ENCODE assay signal across 23 cellular contexts in genomic region chr6:157525292-157525889, GRCh38.
"Had no signal": no experiment of that assay in that cellular context is flagged by ENCODE, and none has a peak within 500 bp of the region (broad histone marks: within the 10 kb centered on the region; RNA-seq: fewer than 3 reads in every experiment).

No MANE protein-coding gene starts in this region.

- H3K4me1 ChIP-seq: SJCRH30 had no signal

- H3K36me3 ChIP-seq: brain microvascular endothelial cell, cardiac muscle cell, MG63, SJCRH30 had no signal

- H3K9me3 ChIP-seq: MG63, SJCRH30, SK-N-SH had no signal

- H3K4me2 ChIP-seq: SK-N-SH had no signal

- H3K27ac ChIP-seq: brain microvascular endothelial cell, cardiac muscle cell, SJCRH30 had no signal

- H3K27me3 ChIP-seq: brain microvascular endothelial cell, cardiac muscle cell, MG63, SJCRH30 had no signal

- H3K9ac ChIP-seq: SK-N-SH had no signal

- H3K4me3 ChIP-seq: cardiac muscle cell, MG63, SJCRH30 had no signal

- DNase-seq: activated CD4-positive, alpha-beta memory T cell treated with anti-CD3 and anti-CD28 coated beads, Interleukin-2, amount 10 ng/mL, durations not matched to agents 7 days and 5 days; activated CD4-positive, alpha-beta T cell treated with anti-CD3 and anti-CD28 coated beads, Interleukin-2, amount 10 ng/mL, durations not matched to agents 7 days and 5 days; activated CD4-positive, CD25-positive, alpha-beta regulatory T cell treated with anti-CD3 and anti-CD28 coated beads, Interleukin-2, amount 50 U/mL, for 72 hours; activated CD8-positive, alpha-beta memory T cell treated with anti-CD3 and anti-CD28 coated beads, Interleukin-2, amount 10 ng/mL, durations not matched to agents 7 days and 5 days; activated effector memory CD4-positive, alpha-beta T cell treated with anti-CD3 and anti-CD28 coated beads, Interleukin-2, amount 50 U/mL, for 16 hours; activated naive CD4-positive, alpha-beta T cell treated with Interleukin-2 at 50 U/mL for 16 hours; activated T-cell treated with anti-CD3 and anti-CD28 coated beads, Interleukin-2, amount 50 U/mL, for 24 hours; brain microvascular endothelial cell; MG63; MV-4-11; NCI-H1092 treated with DMSO at 0.1 percent for 48 hours; NCI-H1417 treated with DMSO at 0.1 percent for 48 hours; NCI-H1694; NCI-H2029; NCI-H2107; NCI-H510A treated with DMSO at 0.1 percent for 48 hours; NCI-H69; NK-92 treated with Interleukin-12 subunit alpha and Interleukin-12 subunit beta, amount 100 ng/mL, for 24 hours; OCI-M1; RPMI8226; SJCRH30; SK-N-SH had no signal
